In genomic region chr3:121748638-121749275, GRCh38 we compare ENCODE assay signal across 9 cellular contexts. TPM values are rescaled to one million over a fixed set of nuclear protein-coding genes. Genes with fewer than 3 reads are reported as not detected.
DNase-seq lines count a peak whose midpoint lies in the region; ATAC-seq and TF ChIP-seq lines count a peak whose summit lies in the region.
"Had no signal": no experiment of that assay in that cellular context is flagged by ENCODE, and none has a peak within 500 bp of the region (broad histone marks: within the 10 kb centered on the region; RNA-seq: fewer than 3 reads in every experiment).

No MANE protein-coding gene starts in this region.

- no peak overlapping the region for H3K4me3 Mint-ChIP-seq in activated B cell treated with CpG ODN at 0.5 μM for 24 hours
- H3K4me3 Mint-ChIP-seq: neural crest cell had no signal

- DNase-seq in A172 (ENCODE audit: low spot score) = peak; percentile 8
- DNase-seq in activated B cell treated with CpG ODN at 0.5 μM for 24 hours = no peak
- peak; percentile 66 for DNase-seq in right atrium auricular region (ENCODE audit: low spot score)
- DNase-seq in gastrocnemius medialis = peak in 1 of 2 donors; percentile 36
- no peak for DNase-seq in stimulated activated CD4-positive, alpha-beta T cell treated with anti-CD3 and anti-CD28 coated beads, Interleukin-12 subunit alpha, Interleukin-12 subunit beta, amount 100 ng/mL, for 4 hours

- no peaks in the 10 kb centered on the region for H3K27me3 ChIP-seq in right atrium auricular region
- peaks cover 0 to 2% (median 0%) of the 10 kb centered on the region in 3 donors for H3K27me3 ChIP-seq in gastrocnemius medialis

- H3K4me1 ChIP-seq in right atrium auricular region = peaks cover 0 to 41% of the 10 kb centered on the region in 2 donors
- H3K4me1 ChIP-seq in gastrocnemius medialis = peaks cover 24 to 28% of the 10 kb centered on the region in 2 donors

- H3K4me3 ChIP-seq in right atrium auricular region = peak overlapping the region; percentile 81
- H3K4me3 ChIP-seq in gastrocnemius medialis = peak overlapping the region; percentile 68 to 95 (median 92)

- intact Hi-C loops in activated B cell treated with CpG ODN at 0.5 μM for 24 hours (cut with micrococcal nuclease) (loop anchor here (1.0 to 10.0 kb wide), 10 partner anchors 60 to 1836 kb away; partner anchors contain the start of genes EAF2, FAM162A, HACD2 and HCLS1), gastrocnemius medialis (cut with DNase I; ENCODE audit: low total_unique reads) (loop anchor here (1.0 to 10.0 kb wide), 4 partner anchors 87 to 636 kb away; partner anchors contain the start of genes EAF2, FAM162A, FBXO40 and IQCB1)

- H3K36me3 Mint-ChIP-seq in activated B cell treated with CpG ODN at 0.5 μM for 24 hours (ENCODE audit: low read depth) = no peaks in the 10 kb centered on the region

- TF ChIP-seq CTCF in activated B cell treated with CpG ODN at 0.5 μM for 24 hours (IDR thresholded peaks at IDR 0.05) (no peak), right atrium auricular region (IDR thresholded peaks at IDR 0.05) (no peak), gastrocnemius medialis (IDR thresholded peaks at IDR 0.05 in 4 of 5, conservative IDR thresholded peaks at IDR 0.05 in 1 of 5) (no peak)

- peak overlapping the region; percentile 92 to 95 for H3K27ac ChIP-seq in right atrium auricular region
- peak overlapping the region; percentile 86 to 93 (median 89) for H3K27ac ChIP-seq in gastrocnemius medialis

- H3K27ac Mint-ChIP-seq in activated B cell treated with CpG ODN at 0.5 μM for 24 hours = no peak overlapping the region

- no peaks in the 10 kb centered on the region for H3K27me3 Mint-ChIP-seq in activated B cell treated with CpG ODN at 0.5 μM for 24 hours

- in situ Hi-C loops in gastrocnemius medialis (cut with MboI; ENCODE audit: low sequenced_read_pairs in 4 of 4) = no loop called here

- TF ChIP-seq POLR2A in gastrocnemius medialis (IDR thresholded peaks at IDR 0.05) = no peak

- ATAC-seq in GM18511 (IDR thresholded peaks at IDR 0.05; ENCODE audit: unreplicated experiment) = peak; percentile 29
- peak; percentile 22 for ATAC-seq in HG03354 (IDR thresholded peaks at IDR 0.05; ENCODE audit: poor library complexity, severe bottlenecking, unreplicated experiment)
- ATAC-seq in activated B cell treated with CpG ODN at 0.5 μM for 24 hours (ENCODE audit: low read depth) = peak; percentile 5
- ATAC-seq in gastrocnemius medialis = peak in 1 of 2 donors; percentile 54
- ATAC-seq in HG03520 (IDR thresholded peaks at IDR 0.05; ENCODE audit: unreplicated experiment) = no peak

- CTCF ChIA-PET in activated B cell treated with CpG ODN at 0.5 μM for 24 hours (lab: Charles Lee) = interaction anchor here (1.1 kb wide), 1 partner anchor 241 kb away, joined by 3 read pairs; no protein-coding TSS in a partner anchor

- H3K9me3 Mint-ChIP-seq in activated B cell treated with CpG ODN at 0.5 μM for 24 hours = no peaks in the 10 kb centered on the region
- H3K9me3 Mint-ChIP-seq: neural crest cell had no signal

- H3K36me3 ChIP-seq in right atrium auricular region = no peaks in the 10 kb centered on the region
- H3K36me3 ChIP-seq in gastrocnemius medialis = no peaks in the 10 kb centered on the region

- POLR2A ChIA-PET in activated B cell treated with CpG ODN at 0.5 μM for 24 hours (lab: Charles Lee) = interaction anchor here (0.6 to 1.9 kb wide), 14 partner anchors 15 to 932 kb away, joined by 3 to 14 read pairs (median 4); partner anchors contain the start of genes EAF2, HCLS1, IQCB1 and PARP14

- H3K9me3 ChIP-seq in right atrium auricular region (no peaks in the 10 kb centered on the region), gastrocnemius medialis (no peaks in the 10 kb centered on the region)

- peaks cover 4% of the 10 kb centered on the region for H3K4me1 Mint-ChIP-seq in activated B cell treated with CpG ODN at 0.5 μM for 24 hours

RNA-seq across cellular contexts. Expression of gene GOLGB1, which starts 0.8 kb away (rescaled TPM):
- 24.4 and 26.5 TPM in 2 replicates for total RNA-seq in A172 (2014; rRNA removed; shearing (Covaris generic))
- 37.3 and 44.7 TPM in 2 replicates for total RNA-seq in activated B cell treated with CpG ODN at 0.5 μM for 24 hours
- 10 to 100 TPM; 44.1 to 49.6 TPM for total RNA-seq in right atrium auricular region
- 10 to 100 TPM; 18.1 to 31.6 (median 26.7) TPM for total RNA-seq in gastrocnemius medialis

Comparison
In these comparisons a context has a peak if more than half of its experiments do, and no peak if none do; other contexts are left out.
1. DNase-seq: peak in A172 (single experiment) and right atrium auricular region (single experiment); none in activated B cell treated with CpG ODN at 0.5 μM for 24 hours (single experiment) and stimulated activated CD4-positive, alpha-beta T cell treated with anti-CD3 and anti-CD28 coated beads, Interleukin-12 subunit alpha, Interleukin-12 subunit beta, amount 100 ng/mL, for 4 hours (single experiment).